In genomic region chr20:41329435-41330342, GRCh38 we compare ENCODE assay signal across 8 cellular contexts. TPM values are rescaled to one million over a fixed set of nuclear protein-coding genes. Genes with fewer than 3 reads are reported as not detected.
DNase-seq lines count a peak whose midpoint lies in the region; ATAC-seq, FAIRE-seq and TF ChIP-seq lines count a peak whose summit lies in the region.

No MANE protein-coding gene starts in this region.

- TF ChIP-seq RAD21 in GM12878 (IDR thresholded peaks at IDR 0.05; ENCODE audit: insufficient read depth, low read depth, low read length): no peak

- no peaks in the 10 kb centered on the region for H4K20me1 ChIP-seq in GM12878 (ENCODE audit: control insufficient read depth, insufficient read depth)

- peak; percentile 74 for ATAC-seq in HG03108 (IDR thresholded peaks at IDR 0.05; ENCODE audit: unreplicated experiment)
- ATAC-seq in GM12878: peak; percentile 85
- peak; percentile 59 for ATAC-seq in left colon

- DNase-seq in GM10248 (ENCODE audit: extremely low spot score): peak; percentile 68
- peak; percentile 65 for DNase-seq in T-helper 2 cell treated with Interferon-gamma antibody and Interleukin-4, amounts not matched to agents 5 μg/mL and 100 μg/mL, for 36 hours (ENCODE audit: low spot score)
- DNase-seq in GM12878 (ENCODE audit: low read depth, low spot score): no peak
- peak; percentile 55 to 69 for DNase-seq in left colon
- DNase-seq in stimulated activated CD4-positive, alpha-beta T cell treated with anti-CD3 and anti-CD28 coated beads, Interleukin-4, amount 100 ng/mL, for 1 hour: peak; percentile 65
- no peak for DNase-seq in progenitor cell of endocrine pancreas (ENCODE audit: low spot score, unreplicated experiment)
- DNase-seq in NCI-H2227 (lab: John Stamatoyannopoulos, UW; ENCODE audit: unreplicated experiment): no peak

- H2AFZ ChIP-seq in GM12878 (ENCODE audit: control insufficient read depth, low read depth, low read length): peak overlapping the region; percentile 93

- no peaks in the 10 kb centered on the region for H3K9me3 ChIP-seq in GM12878 (replicated peaks; ENCODE audit: control insufficient read depth, insufficient read depth, low read length)

- H3K4me1 Mint-ChIP-seq in T-helper 2 cell treated with Interferon-gamma antibody and Interleukin-4, amounts not matched to agents 5 μg/mL and 100 μg/mL, for 36 hours (ENCODE audit: low read depth): peaks cover 12% of the 10 kb centered on the region
- H3K4me1 Mint-ChIP-seq in progenitor cell of endocrine pancreas (ENCODE audit: low read depth): no peaks in the 10 kb centered on the region

- no peak overlapping the region for H3K27ac ChIP-seq in GM12878 (ENCODE audit: control insufficient read depth, insufficient read depth)

- SMC1A ChIA-PET in GM12878 (lab: Charles Lee; ENCODE audit: uncharacterized antibody, unreplicated experiment): interaction anchor here (1.0 to 1.2 kb wide), 5 partner anchors 8 to 173 kb away, joined by 3 to 9 read pairs (median 3); no protein-coding TSS in a partner anchor

- peaks cover 2% of the 10 kb centered on the region for H3K27me3 Mint-ChIP-seq in T-helper 2 cell treated with Interferon-gamma antibody and Interleukin-4, amounts not matched to agents 5 μg/mL and 100 μg/mL, for 36 hours (ENCODE audit: low read depth)
- H3K27me3 Mint-ChIP-seq in progenitor cell of endocrine pancreas: peaks cover 11% of the 10 kb centered on the region

- no peak for TF ChIP-seq EP300 in GM12878 (IDR thresholded peaks at IDR 0.05; ENCODE audit: borderline replicate concordance in 1 of 2, control insufficient read depth in 1 of 2, low read depth in 2 of 2, low read length in 2 of 2)

- H3K4me1 ChIP-seq in GM12878 (ENCODE audit: control insufficient read depth, insufficient read depth, low read length): peaks cover 6% of the 10 kb centered on the region

- no peaks in the 10 kb centered on the region for H3K36me3 ChIP-seq in GM12878 (ENCODE audit: control insufficient read depth in 2 of 2, insufficient read depth in 2 of 2, low read length in 1 of 2)

- WGBS in GM12878 (ENCODE audit: insufficient coverage, insufficient replicate concordance, low lambda C conversion rate, missing lambda C conversion rate): 26% methylated on average over 14 of the region's 14 CpGs

- no peaks in the 10 kb centered on the region for H3K36me3 Mint-ChIP-seq in T-helper 2 cell treated with Interferon-gamma antibody and Interleukin-4, amounts not matched to agents 5 μg/mL and 100 μg/mL, for 36 hours (ENCODE audit: low read depth)
- H3K36me3 Mint-ChIP-seq in progenitor cell of endocrine pancreas (ENCODE audit: insufficient read depth): no peaks in the 10 kb centered on the region

- TF ChIP-seq CTCF in GM10248 (IDR thresholded peaks at IDR 0.05; ENCODE audit: control extremely low read depth, extremely low read depth, low read depth, missing control alignments) (no peak), GM12878 (IDR thresholded peaks at IDR 0.05 in 2 of 3, conservative IDR thresholded peaks at IDR 0.05 in 1 of 3; ENCODE audit: control insufficient read depth in 2 of 3, extremely low read depth in 1 of 3, insufficient read depth in 1 of 3, low read depth in 3 of 3, low read length in 3 of 3) (no peak), progenitor cell of endocrine pancreas (IDR thresholded peaks at IDR 0.05; ENCODE audit: unreplicated experiment) (no peak)

- RAD21 ChIA-PET in GM12878 (lab: Charles Lee; ENCODE audit: unreplicated experiment): interaction anchor here (0.8 to 1.2 kb wide), 4 partner anchors 24 to 173 kb away, joined by 3 to 8 read pairs (median 4); no protein-coding TSS in a partner anchor

- in situ Hi-C loops in GM12878 (cut with MboI): no loop called here

- CTCF ChIA-PET in GM10248 (lab: Yijun Ruan, JAX) (interaction anchor here (0.8 to 6.9 kb wide), 9 partner anchors 8 to 195 kb away, joined by 3 to 40 read pairs (median 3); partner anchors contain the start of gene LPIN3), GM12878 (lab: Yijun Ruan, JAX) (interaction anchor here (0.7 to 1.6 kb wide), 10 partner anchors 8 to 360 kb away, joined by 3 to 9 read pairs (median 4); no protein-coding TSS in a partner anchor)

- H3K4me3 Mint-ChIP-seq in T-helper 2 cell treated with Interferon-gamma antibody and Interleukin-4, amounts not matched to agents 5 μg/mL and 100 μg/mL, for 36 hours: peak overlapping the region; percentile 39
- no peak overlapping the region for H3K4me3 Mint-ChIP-seq in progenitor cell of endocrine pancreas (ENCODE audit: low read depth)

- peak; percentile 50; the same call in 1 of the 2 replicates for TF ChIP-seq POLR2A in GM12878 (IDR thresholded peaks at IDR 0.05; ENCODE audit: low read depth, low read length)

- no TSS peak for BruUV-seq in GM12878 (replicated peaks; lab: Mats Ljungman, UMichigan)

- intact Hi-C loops in GM12878 (cut with micrococcal nuclease; ENCODE audit: unreplicated experiment) (no loop called here), left colon (cut with DNase I, micrococcal nuclease) (loop anchor here in 1 of 2 donors (10.0 kb wide), 1 partner anchor 155 kb away; no protein-coding TSS in a partner anchor)

- no peaks in the 10 kb centered on the region for H3K27me3 ChIP-seq in GM12878 (replicated peaks in 1 of 2; ENCODE audit: control insufficient read depth in 2 of 2, insufficient read depth in 2 of 2, low read length in 1 of 2)

- no peak overlapping the region for H3K9ac ChIP-seq in GM12878 (ENCODE audit: control insufficient read depth, insufficient read depth, low read length)

- POLR2A ChIA-PET in GM10248 (lab: Yijun Ruan, JAX): no interaction called here
- POLR2A ChIA-PET in GM12878 (lab: Charles Lee): interaction anchor here (0.9 kb wide), 2 partner anchors 24 to 26 kb away, joined by 3 read pairs; no protein-coding TSS in a partner anchor

- H3K4me2 ChIP-seq in GM12878 (ENCODE audit: control insufficient read depth, insufficient read depth): peak overlapping the region; percentile 51

- FAIRE-seq in GM12878 (lab: Jason Lieb, UNC): peak; percentile 52

- no peak overlapping the region for H3K4me3 ChIP-seq in GM12878

- H3K9me3 Mint-ChIP-seq in T-helper 2 cell treated with Interferon-gamma antibody and Interleukin-4, amounts not matched to agents 5 μg/mL and 100 μg/mL, for 36 hours: no peaks in the 10 kb centered on the region
- H3K9me3 Mint-ChIP-seq in progenitor cell of endocrine pancreas (ENCODE audit: low read depth): no peaks in the 10 kb centered on the region

- no peaks in the 10 kb centered on the region for H3K79me2 ChIP-seq in GM12878 (ENCODE audit: control insufficient read depth, insufficient read depth, low read length)

- peak overlapping the region; percentile 42 for H3K27ac Mint-ChIP-seq in T-helper 2 cell treated with Interferon-gamma antibody and Interleukin-4, amounts not matched to agents 5 μg/mL and 100 μg/mL, for 36 hours
- H3K27ac Mint-ChIP-seq in progenitor cell of endocrine pancreas: no peak overlapping the region

RNA-seq across cellular contexts. Expression of gene LPIN3, which starts 10.9 kb away (rescaled TPM):
- 0.27 and 0.44 TPM in 2 replicates for total RNA-seq in GM12878 (2013; cell fraction: nucleolus; rRNA removed)
- total RNA-seq in GM12878 (2014; rRNA removed) (0.23 and 0.38 TPM in 2 replicates), GM12878 (2014; rRNA removed; fragmentation: Illumina TruSeq; extraction: Trizol) (0.18 and 0.28 TPM in 2 replicates), GM12878 (2021) (0.49 and 0.51 TPM in 2 replicates), left colon (10 to 100 TPM; 45.5 to 57.0 TPM), progenitor cell of endocrine pancreas (18.3 and 18.4 TPM in 2 replicates)
- 1.1 TPM for polyA plus RNA-seq in GM12878 (2011; ENCODE audit: low read depth)
- polyA plus RNA-seq in GM12878 (2011; rRNA removed) (0.37 and 0.65 TPM in 2 replicates), GM12878 (2014; fragmentation: Illumina TruSeq; extraction: Trizol) (0.17 and 0.53 TPM in 2 replicates), GM12878 (2014; fragmentation: Nextera tagmentation; extraction: Ambion mirVana) (under 1 TPM; 0.13 to 0.22 TPM), GM12878 (2014; rRNA removed) (0.90 and 1.3 TPM in 2 replicates), GM12878 (2016; fragmentation: Nextera tagmentation; extraction: Ambion mirVana) (under 1 TPM; 0.60 to 0.63 TPM)
- 0.42 TPM in 2 replicates for polyA plus RNA-seq in GM12878 (2011; cell fraction: cytosol; rRNA removed)
- 7.2 and 11.2 TPM in 2 replicates for polyA plus RNA-seq in GM12878 (2011; cell fraction: nucleus; rRNA removed)
- 1.4 and 1.7 TPM in 2 replicates for polyA plus RNA-seq in GM12878 (2012)
- 0.88 and 1.2 TPM in 2 replicates for polyA minus RNA-seq in GM12878 (2011; rRNA and poly(A)+ RNA removed)
- polyA minus RNA-seq in GM12878 (2011; cell fraction: cytosol; rRNA and poly(A)+ RNA removed): not detected in 2 replicates
- polyA minus RNA-seq in GM12878 (2011; cell fraction: nucleus; rRNA and poly(A)+ RNA removed): 1.1 and 1.5 TPM in 2 replicates

RNA-seq across cellular contexts. Expression of gene ZHX3, which starts 12.2 kb away (rescaled TPM):
- total RNA-seq in GM12878 (2013; cell fraction: nucleolus; rRNA removed): 12.7 and 15.6 TPM in 2 replicates
- total RNA-seq in GM12878 (2014; rRNA removed) (4.6 and 5.7 TPM in 2 replicates), GM12878 (2014; rRNA removed; fragmentation: Illumina TruSeq; extraction: Trizol) (5.3 and 5.4 TPM in 2 replicates), GM12878 (2021) (13.3 and 14.0 TPM in 2 replicates), left colon (10 to 100 TPM; 31.7 to 35.3 TPM), progenitor cell of endocrine pancreas (8.9 and 9.1 TPM in 2 replicates)
- 5.5 TPM for polyA plus RNA-seq in GM12878 (2011; ENCODE audit: low read depth)
- polyA plus RNA-seq in GM12878 (2011; rRNA removed) (4.0 and 5.7 TPM in 2 replicates), GM12878 (2014; fragmentation: Illumina TruSeq; extraction: Trizol) (7.2 and 9.3 TPM in 2 replicates), GM12878 (2014; fragmentation: Nextera tagmentation; extraction: Ambion mirVana) (1 to 10 TPM; 1.3 to 1.4 TPM), GM12878 (2014; rRNA removed) (5.2 and 5.6 TPM in 2 replicates), GM12878 (2016; fragmentation: Nextera tagmentation; extraction: Ambion mirVana) (1 to 10 TPM; 1.5 to 1.7 TPM)
- polyA plus RNA-seq in GM12878 (2011; cell fraction: cytosol; rRNA removed): 4.7 and 5.4 TPM in 2 replicates
- 4.6 and 7.4 TPM in 2 replicates for polyA plus RNA-seq in GM12878 (2011; cell fraction: nucleus; rRNA removed)
- polyA plus RNA-seq in GM12878 (2012): 3.0 and 4.0 TPM in 2 replicates
- polyA minus RNA-seq in GM12878 (2011; rRNA and poly(A)+ RNA removed): 10.5 and 11.8 TPM in 2 replicates
- 2.3 and 3.9 TPM in 2 replicates for polyA minus RNA-seq in GM12878 (2011; cell fraction: cytosol; rRNA and poly(A)+ RNA removed)
- polyA minus RNA-seq in GM12878 (2011; cell fraction: nucleus; rRNA and poly(A)+ RNA removed): 3.7 and 8.3 TPM in 2 replicates

RNA-seq across cellular contexts. Expression of gene EMILIN3, which starts 36.9 kb away (rescaled TPM):
- not detected in 2 replicates for total RNA-seq in GM12878 (2013; cell fraction: nucleolus; rRNA removed)
- total RNA-seq in GM12878 (2014; rRNA removed): not detected in 2 replicates
- not detected in 2 replicates for total RNA-seq in GM12878 (2014; rRNA removed; fragmentation: Illumina TruSeq; extraction: Trizol)
- not detected in 2 replicates for total RNA-seq in GM12878 (2021)
- not detected for polyA plus RNA-seq in GM12878 (2011; ENCODE audit: low read depth)
- not detected in 2 replicates for polyA plus RNA-seq in GM12878 (2011; rRNA removed)
- polyA plus RNA-seq in GM12878 (2011; cell fraction: cytosol; rRNA removed): not detected in 2 replicates
- polyA plus RNA-seq in GM12878 (2011; cell fraction: nucleus; rRNA removed): not detected in 2 replicates
- not detected in 2 replicates for polyA plus RNA-seq in GM12878 (2012)
- polyA plus RNA-seq in GM12878 (2014; fragmentation: Illumina TruSeq; extraction: Trizol): not detected in 2 replicates
- polyA plus RNA-seq in GM12878 (2014; fragmentation: Nextera tagmentation; extraction: Ambion mirVana): not detected
- not detected in 2 replicates for polyA plus RNA-seq in GM12878 (2014; rRNA removed)
- polyA plus RNA-seq in GM12878 (2016; fragmentation: Nextera tagmentation; extraction: Ambion mirVana): not detected
- not detected in 2 replicates for polyA minus RNA-seq in GM12878 (2011; rRNA and poly(A)+ RNA removed)
- not detected in 2 replicates for polyA minus RNA-seq in GM12878 (2011; cell fraction: cytosol; rRNA and poly(A)+ RNA removed)
- not detected in 2 replicates for polyA minus RNA-seq in GM12878 (2011; cell fraction: nucleus; rRNA and poly(A)+ RNA removed)
- total RNA-seq in left colon: under 1 TPM in 1 of 2 donors, not detected in 1; 0.47 TPM
- 0.96 and 1.3 TPM in 2 replicates for total RNA-seq in progenitor cell of endocrine pancreas

Comparison
In these comparisons a context has a peak if more than half of its experiments do, and no peak if none do; other contexts are left out.
1. DNase-seq: peak in GM10248 (single experiment), T-helper 2 cell treated with Interferon-gamma antibody and Interleukin-4, amounts not matched to agents 5 μg/mL and 100 μg/mL, for 36 hours (single experiment), left colon (2 of 2) and stimulated activated CD4-positive, alpha-beta T cell treated with anti-CD3 and anti-CD28 coated beads, Interleukin-4, amount 100 ng/mL, for 1 hour (single experiment); none in GM12878 (single experiment), progenitor cell of endocrine pancreas (single experiment) and NCI-H2227 (single experiment).
2. RNA of gene LPIN3, which starts 10.9 kb away (total RNA-seq): 45.5 to 57.0 TPM in left colon and 18.3 to 18.4 TPM in progenitor cell of endocrine pancreas; 0.18 to 0.51 TPM in GM12878; every median in the first group is over 10 times any median in the second.
3. Peak in every context shown above with its lines, with median percentiles within 50 percentile points of each other: ATAC-seq.